ENCODE assay signal across 7 cellular contexts in genomic region chr2:24970483-24971299, GRCh38. TPM values are rescaled to one million over a fixed set of nuclear protein-coding genes. Genes with fewer than 3 reads are reported as not detected.
DNase-seq lines count a peak whose midpoint lies in the region; ATAC-seq and TF ChIP-seq lines count a peak whose summit lies in the region.

No MANE protein-coding gene starts in this region.

- peak overlapping the region; percentile 100 for H3K27ac Mint-ChIP-seq in effector memory CD8-positive, alpha-beta T cell
- H3K27ac Mint-ChIP-seq in nephron: peak overlapping the region; percentile 100

- H3K4me3 ChIP-seq in H7 (ENCODE audit: insufficient read depth, low read depth, low read length): peak overlapping the region; percentile 87

- no peak for DNase-seq in H7
- DNase-seq in RKO (ENCODE audit: low spot score): peak; percentile 51
- DNase-seq in effector memory CD8-positive, alpha-beta T cell: no peak
- no peak for DNase-seq in GDM1 (lab: John Stamatoyannopoulos, UW)

- H3K36me3 Mint-ChIP-seq in effector memory CD8-positive, alpha-beta T cell (ENCODE audit: insufficient read depth): peaks cover 38% of the 10 kb centered on the region
- peaks cover 16% of the 10 kb centered on the region for H3K36me3 Mint-ChIP-seq in nephron (ENCODE audit: low read depth)

- ATAC-seq in effector memory CD8-positive, alpha-beta T cell (replicated peaks): no peak
- no peak for ATAC-seq in HG03045 (IDR thresholded peaks at IDR 0.05; ENCODE audit: unreplicated experiment)
- no peak for ATAC-seq in HG03571 (IDR thresholded peaks at IDR 0.05; ENCODE audit: unreplicated experiment)

- no peaks in the 10 kb centered on the region for H3K27me3 ChIP-seq in H7 (ENCODE audit: control insufficient read depth, insufficient read depth, low read length)

- TF ChIP-seq CTCF in nephron (IDR thresholded peaks at IDR 0.05; ENCODE audit: unreplicated experiment in 3 of 3): no peak

- no peaks in the 10 kb centered on the region for H3K9me3 Mint-ChIP-seq in effector memory CD8-positive, alpha-beta T cell
- no peaks in the 10 kb centered on the region for H3K9me3 Mint-ChIP-seq in nephron

- H3K4me1 Mint-ChIP-seq in effector memory CD8-positive, alpha-beta T cell (ENCODE audit: low read depth in 2 of 2): peaks cover 12 to 17% of the 10 kb centered on the region in 2 donors
- H3K4me1 Mint-ChIP-seq in nephron: peaks cover 10% of the 10 kb centered on the region

- peak overlapping the region; percentile 93 to 96 for H3K4me3 Mint-ChIP-seq in effector memory CD8-positive, alpha-beta T cell
- H3K4me3 Mint-ChIP-seq in nephron: peak overlapping the region; percentile 99 to 100 (median 99)

- H3K36me3 ChIP-seq in H7 (replicated peaks; ENCODE audit: control insufficient read depth, insufficient read depth, low read length): 0 out of 2 replicates have a peak, but pooled peaks cover 3% of the 10 kb centered on the region

- no peaks in the 10 kb centered on the region for H3K27me3 Mint-ChIP-seq in effector memory CD8-positive, alpha-beta T cell
- H3K27me3 Mint-ChIP-seq in nephron (ENCODE audit: low read depth): peaks cover 3% of the 10 kb centered on the region

RNA-seq across cellular contexts. Expression of gene DNAJC27, which starts 1.1 kb away (rescaled TPM):
- 2.7 and 4.2 TPM in 2 replicates for total RNA-seq in H7 (2014; rRNA removed; shearing (Covaris generic))

RNA-seq across cellular contexts. Expression of gene ADCY3, which starts 50.7 kb away (rescaled TPM):
- total RNA-seq in H7 (2014; rRNA removed; shearing (Covaris generic)): 13.1 and 15.9 TPM in 2 replicates
